9 cellular contexts compared by ENCODE assay signal in the genomic region with DNA sequence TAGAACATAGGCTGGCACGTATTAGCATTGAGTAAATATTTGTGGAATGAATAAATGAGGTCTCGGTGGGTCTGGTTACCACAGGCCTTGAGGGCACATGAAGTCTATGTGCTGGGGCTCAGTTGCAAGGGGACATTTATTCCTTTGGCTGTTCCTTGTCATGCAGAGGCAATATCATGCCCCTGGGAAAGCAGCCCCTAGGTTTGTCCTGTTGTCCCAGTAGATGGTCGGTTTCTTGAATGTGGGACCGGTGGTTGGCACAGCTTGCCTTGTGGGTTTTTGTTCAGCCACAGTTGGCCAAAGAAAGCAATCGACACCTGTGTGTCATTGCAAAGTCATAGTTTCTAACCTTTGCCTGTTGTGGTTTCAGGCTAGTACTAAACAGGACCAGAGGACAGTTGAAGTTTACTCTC. TPM values are rescaled to one million over a fixed set of nuclear protein-coding genes. Genes with fewer than 3 reads are reported as not detected.
DNase-seq lines count a peak whose midpoint lies in the region; ATAC-seq, FAIRE-seq and TF ChIP-seq lines count a peak whose summit lies in the region.
"Had no signal": no experiment of that assay in that cellular context is flagged by ENCODE, and none has a peak within 500 bp of the region (broad histone marks: within the 10 kb centered on the region; RNA-seq: fewer than 3 reads in every experiment).

No MANE protein-coding gene starts in this region.

- peak overlapping the region; percentile 36 for H3K27ac Mint-ChIP-seq in activated CD8-positive, alpha-beta T cell treated with anti-CD3 and anti-CD28 coated beads, Interleukin-2, amount 10 ng/mL, durations not matched to agents 7 days and 5 days
- H3K27ac Mint-ChIP-seq in naive thymus-derived CD4-positive, alpha-beta T cell, result peak overlapping the region in 2 of 9 donors; percentile 28

- DNase-seq in GM12891 (ENCODE audit: insufficient read length, low spot score), result no peak
- DNase-seq in activated CD8-positive, alpha-beta T cell treated with anti-CD3 and anti-CD28 coated beads, Interleukin-2, amount 10 ng/mL, durations not matched to agents 7 days and 5 days, result no peak
- DNase-seq in naive thymus-derived CD4-positive, alpha-beta T cell, result no peak
- DNase-seq in SKM-1 treated with dmso at 0.1 percent for 144 hours (lab: John Stamatoyannopoulos, UW; ENCODE audit: unreplicated experiment), result no peak
- DNase-seq in NOMO-1 (lab: John Stamatoyannopoulos, UW; ENCODE audit: unreplicated experiment in 2 of 2), result no peak
- DNase-seq: effector CD8-positive, alpha-beta T cell had no signal

- no peak overlapping the region for H3K27ac ChIP-seq in naive thymus-derived CD4-positive, alpha-beta T cell (ENCODE audit: low read depth, low read length)

- peaks cover 4 to 11% of the 10 kb centered on the region in 2 donors for H3K4me1 ChIP-seq in naive thymus-derived CD4-positive, alpha-beta T cell (ENCODE audit: control insufficient read depth in 2 of 2, insufficient read depth in 2 of 2, low read length in 2 of 2)

- peaks cover 0 to 11% (median 8%) of the 10 kb centered on the region in 3 experiments for H3K36me3 ChIP-seq in naive thymus-derived CD4-positive, alpha-beta T cell (ENCODE audit: control insufficient read depth in 2 of 3, insufficient read depth in 3 of 3, low read length in 3 of 3)

- peak; percentile 96 for FAIRE-seq in GM12891 (lab: Jason Lieb, UNC)

- H3K27me3 ChIP-seq in naive thymus-derived CD4-positive, alpha-beta T cell (ENCODE audit: control insufficient read depth in 2 of 2, insufficient read depth in 2 of 2, low read length in 2 of 2), result no peaks in the 10 kb centered on the region

- ATAC-seq in GM19463 (IDR thresholded peaks at IDR 0.05; ENCODE audit: unreplicated experiment) (peak; percentile 89), HG03097 (IDR thresholded peaks at IDR 0.05; ENCODE audit: low FRiP score, unreplicated experiment) (peak; percentile 78), HG02970 (IDR thresholded peaks at IDR 0.05; ENCODE audit: low FRiP score, unreplicated experiment) (no peak)
- peak; percentile 39 for ATAC-seq in activated CD8-positive, alpha-beta T cell treated with anti-CD3 and anti-CD28 coated beads, Interleukin-2, amount 10 ng/mL, durations not matched to agents 7 days and 5 days
- ATAC-seq in naive thymus-derived CD4-positive, alpha-beta T cell, result no peak

- H3K4me1 Mint-ChIP-seq in activated CD8-positive, alpha-beta T cell treated with anti-CD3 and anti-CD28 coated beads, Interleukin-2, amount 10 ng/mL, durations not matched to agents 7 days and 5 days (ENCODE audit: low read depth), result peaks cover 32% of the 10 kb centered on the region
- peaks cover 24 to 77% (median 73%) of the 10 kb centered on the region in 7 donors for H3K4me1 Mint-ChIP-seq in naive thymus-derived CD4-positive, alpha-beta T cell

- intact Hi-C loops in naive thymus-derived CD4-positive, alpha-beta T cell (cut with micrococcal nuclease), result loop anchor here in 1 of 2 donors (1.0 kb wide), 1 partner anchor 10 kb away; no protein-coding TSS in a partner anchor

- no peak for TF ChIP-seq POLR2A in GM12891 (IDR thresholded peaks at IDR 0.05; ENCODE audit: low read depth, low read length)

- H3K9me3 Mint-ChIP-seq in activated CD8-positive, alpha-beta T cell treated with anti-CD3 and anti-CD28 coated beads, Interleukin-2, amount 10 ng/mL, durations not matched to agents 7 days and 5 days (ENCODE audit: insufficient read depth), result no peaks in the 10 kb centered on the region
- peaks cover 0 to 5% (median 0%) of the 10 kb centered on the region in 11 donors for H3K9me3 Mint-ChIP-seq in naive thymus-derived CD4-positive, alpha-beta T cell

- H3K4me3 Mint-ChIP-seq in activated CD8-positive, alpha-beta T cell treated with anti-CD3 and anti-CD28 coated beads, Interleukin-2, amount 10 ng/mL, durations not matched to agents 7 days and 5 days, result no peak overlapping the region
- no peak overlapping the region for H3K4me3 Mint-ChIP-seq in naive thymus-derived CD4-positive, alpha-beta T cell

- no peaks in the 10 kb centered on the region for H3K9me3 ChIP-seq in naive thymus-derived CD4-positive, alpha-beta T cell (ENCODE audit: control insufficient read depth in 2 of 3, low read length in 3 of 3)

- H3K4me3 ChIP-seq in naive thymus-derived CD4-positive, alpha-beta T cell (ENCODE audit: low read length), result no peak overlapping the region

- no peaks in the 10 kb centered on the region for H3K27me3 Mint-ChIP-seq in activated CD8-positive, alpha-beta T cell treated with anti-CD3 and anti-CD28 coated beads, Interleukin-2, amount 10 ng/mL, durations not matched to agents 7 days and 5 days (ENCODE audit: low read depth)
- no peaks in the 10 kb centered on the region for H3K27me3 Mint-ChIP-seq in naive thymus-derived CD4-positive, alpha-beta T cell

- CTCF ChIA-PET in activated CD8-positive, alpha-beta T cell treated with anti-CD3 and anti-CD28 coated beads, Interleukin-2, amount 10 ng/mL, durations not matched to agents 7 days and 5 days (lab: Charles Lee), result interaction anchor here (1.0 to 3.5 kb wide), 3 partner anchors 17 to 66 kb away, joined by 3 to 19 read pairs (median 4); no protein-coding TSS in a partner anchor
- CTCF ChIA-PET in naive thymus-derived CD4-positive, alpha-beta T cell (lab: Charles Lee), result interaction anchor here (1.3 kb wide), 1 partner anchor 29 kb away, joined by 3 read pairs; no protein-coding TSS in a partner anchor

- POLR2A ChIA-PET in activated CD8-positive, alpha-beta T cell treated with anti-CD3 and anti-CD28 coated beads, Interleukin-2, amount 10 ng/mL, durations not matched to agents 7 days and 5 days (lab: Charles Lee), result interaction anchor here (1.1 kb wide), 1 partner anchor 24 kb away, joined by 3 read pairs; no protein-coding TSS in a partner anchor
- POLR2A ChIA-PET in naive thymus-derived CD4-positive, alpha-beta T cell (lab: Charles Lee), result interaction anchor here (0.8 to 1.4 kb wide), 3 partner anchors 8 to 39 kb away, joined by 3 to 4 read pairs (median 3); no protein-coding TSS in a partner anchor

- peaks cover 66% of the 10 kb centered on the region for H3K36me3 Mint-ChIP-seq in activated CD8-positive, alpha-beta T cell treated with anti-CD3 and anti-CD28 coated beads, Interleukin-2, amount 10 ng/mL, durations not matched to agents 7 days and 5 days (ENCODE audit: low read depth)
- H3K36me3 Mint-ChIP-seq in naive thymus-derived CD4-positive, alpha-beta T cell, result peaks cover 0 to 57% (median 46%) of the 10 kb centered on the region in 5 donors

TF ChIP-seq in GM12891, 5 proteins besides CTCF, POLR2A, EP300 and RAD21:
- TF ChIP-seq POLR2AphosphoS5 (IDR thresholded peaks at IDR 0.05; ENCODE audit: low read depth, low read length) (no peak), TAF1 (IDR thresholded peaks at IDR 0.05; ENCODE audit: low read depth, low read length) (no peak), SPI1 (IDR thresholded peaks at IDR 0.05; ENCODE audit: low read depth, low read length) (no peak), PAX5 (IDR thresholded peaks at IDR 0.05; ENCODE audit: insufficient read depth, low read length, severe bottlenecking) (no peak), POU2F2 (IDR thresholded peaks at IDR 0.05; ENCODE audit: low read depth, low read length) (no peak)

RNA-seq across cellular contexts. Expression of a gene that starts 24.7 kb away (rescaled TPM):
- polyA plus RNA-seq in GM12891 (2012; ENCODE audit: low read depth, missing spikeins), result 61.8 TPM
- total RNA-seq in activated CD8-positive, alpha-beta T cell treated with anti-CD3 and anti-CD28 coated beads, Interleukin-2, amount 10 ng/mL, durations not matched to agents 7 days and 5 days, result 1 to 10 TPM; 5.0 to 5.2 TPM
- 100 to 1,000 TPM in 4 of 5 experiments, 10 to 100 TPM in 1; 26.8 to 231 (median 112) TPM for total RNA-seq in naive thymus-derived CD4-positive, alpha-beta T cell
- 100 to 1,000 TPM; 234 to 241 TPM for polyA plus RNA-seq in naive thymus-derived CD4-positive, alpha-beta T cell

Comparison
In these comparisons a context has a peak if more than half of its experiments do, and no peak if none do; other contexts are left out.
1. ATAC-seq: peak in GM19463 (single experiment), HG03097 (single experiment) and activated CD8-positive, alpha-beta T cell treated with anti-CD3 and anti-CD28 coated beads, Interleukin-2, amount 10 ng/mL, durations not matched to agents 7 days and 5 days (single experiment); none in HG02970 (single experiment) and naive thymus-derived CD4-positive, alpha-beta T cell (single experiment).
2. RNA of a gene that starts 24.7 kb away (total RNA-seq): 26.8 to 231 TPM in naive thymus-derived CD4-positive, alpha-beta T cell; 5.0 to 5.2 TPM in activated CD8-positive, alpha-beta T cell treated with anti-CD3 and anti-CD28 coated beads, Interleukin-2, amount 10 ng/mL, durations not matched to agents 7 days and 5 days; every median in the first group is over 4 times any median in the second.